ENCODE assay signal across 8 cellular contexts in the genomic region with DNA sequence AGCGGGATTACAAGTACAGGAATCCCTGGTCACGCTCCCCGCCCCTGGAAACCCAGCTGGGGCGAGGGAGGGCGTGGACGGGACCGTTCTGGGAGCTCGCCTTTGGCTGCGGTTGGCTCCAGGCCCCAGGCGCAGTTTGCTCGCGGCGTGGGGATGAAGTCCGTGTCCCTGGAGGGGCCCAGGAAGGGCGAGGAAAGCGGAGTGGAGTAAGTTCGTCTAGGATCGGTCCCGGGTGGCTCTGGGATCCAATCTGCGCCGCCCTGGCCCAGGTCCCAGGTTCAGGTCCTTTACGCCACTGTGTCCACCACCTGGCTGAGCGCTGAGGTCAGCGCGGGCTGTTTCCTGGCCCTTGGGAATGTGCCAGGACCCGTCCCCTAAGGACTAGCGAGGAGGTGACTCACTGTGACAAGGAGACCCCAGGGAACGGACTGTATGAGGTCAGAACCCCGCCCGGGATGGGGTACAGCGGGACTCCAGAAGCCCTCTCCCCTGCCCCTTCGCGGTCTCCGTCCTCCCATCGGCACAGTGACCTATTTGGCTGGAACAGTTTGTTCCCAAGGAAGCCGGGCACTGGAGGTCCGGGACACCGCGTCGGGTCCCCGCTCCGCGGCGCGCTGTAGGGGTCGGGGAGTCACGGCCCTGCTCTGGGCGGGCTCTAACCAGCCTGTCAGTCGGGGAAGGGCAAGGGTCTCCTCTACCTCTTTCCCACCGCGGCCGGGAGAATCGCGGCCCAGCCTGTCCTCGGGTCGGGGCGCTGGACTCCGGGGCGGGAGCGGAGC. TPM values are rescaled to one million over a fixed set of nuclear protein-coding genes. Genes with fewer than 3 reads are reported as not detected.
DNase-seq lines count a peak whose midpoint lies in the region; ATAC-seq and TF ChIP-seq lines count a peak whose summit lies in the region.

No MANE protein-coding gene starts in this region.

- H3K36me3 Mint-ChIP-seq in activated T-cell treated with anti-CD3 and anti-CD28 coated beads, Interleukin-2, amount 50 U/mL, for 72 hours (ENCODE audit: insufficient read depth in 2 of 2) = peaks cover 4 to 5% of the 10 kb centered on the region in 2 donors
- peaks cover 11% of the 10 kb centered on the region for H3K36me3 Mint-ChIP-seq in nephron progenitor cell (ENCODE audit: low read depth)

- TF ChIP-seq CTCF in NB4 (IDR thresholded peaks at IDR 0.05; ENCODE audit: low read depth, low read length) = no peak
- TF ChIP-seq CTCF in fibroblast of pulmonary artery (IDR thresholded peaks at IDR 0.05; ENCODE audit: low read length, missing control alignments) = no peak
- TF ChIP-seq CTCF in nephron progenitor cell (IDR thresholded peaks at IDR 0.05) = no peak

- no peak for TF ChIP-seq POLR2A in NB4 (IDR thresholded peaks at IDR 0.05; ENCODE audit: extremely low read depth, insufficient read length)

- H3K4me3 Mint-ChIP-seq in activated T-cell treated with anti-CD3 and anti-CD28 coated beads, Interleukin-2, amount 50 U/mL, for 72 hours = peak overlapping the region; percentile 87 to 96
- H3K4me3 Mint-ChIP-seq in nephron progenitor cell = peak overlapping the region; percentile 96

- DNase-seq in GM03348 (ENCODE audit: low spot score) = peak; percentile 61
- peak; percentile 80 for DNase-seq in NB4 (ENCODE audit: low read depth)
- DNase-seq in activated T-cell treated with anti-CD3 and anti-CD28 coated beads, Interleukin-2, amount 50 U/mL, for 72 hours = peak; percentile 28 to 50
- DNase-seq in fibroblast of pulmonary artery (ENCODE audit: low read depth) = peak; percentile 68
- DNase-seq in nephron progenitor cell = peak; percentile 60
- no peak for DNase-seq in inferior parietal cortex (ENCODE audit: extremely low spot score)
- no peak for DNase-seq in OCI-M2 (lab: John Stamatoyannopoulos, UW; ENCODE audit: unreplicated experiment)

- peak overlapping the region; percentile 77 for H3K27ac Mint-ChIP-seq in activated T-cell treated with anti-CD3 and anti-CD28 coated beads, Interleukin-2, amount 50 U/mL, for 72 hours
- peak overlapping the region; percentile 42 for H3K27ac Mint-ChIP-seq in nephron progenitor cell

- peak in 1 of 2 donors; percentile 6 for ATAC-seq in activated T-cell treated with anti-CD3 and anti-CD28 coated beads, Interleukin-2, amount 50 U/mL, for 72 hours (replicated peaks in 1 of 2)
- no peak for ATAC-seq in HG03520 (IDR thresholded peaks at IDR 0.05; ENCODE audit: unreplicated experiment)

- H3K9me3 Mint-ChIP-seq in activated T-cell treated with anti-CD3 and anti-CD28 coated beads, Interleukin-2, amount 50 U/mL, for 72 hours = no peaks in the 10 kb centered on the region
- no peaks in the 10 kb centered on the region for H3K9me3 Mint-ChIP-seq in nephron progenitor cell

- peaks cover 8% of the 10 kb centered on the region for H3K27me3 Mint-ChIP-seq in activated T-cell treated with anti-CD3 and anti-CD28 coated beads, Interleukin-2, amount 50 U/mL, for 72 hours (ENCODE audit: low read depth)
- peaks cover 11% of the 10 kb centered on the region for H3K27me3 Mint-ChIP-seq in nephron progenitor cell (ENCODE audit: low read depth, poor library complexity)

- H3K4me3 ChIP-seq in NB4 (ENCODE audit: low read depth, low read length) (peak overlapping the region; percentile 69), fibroblast of pulmonary artery (replicated peaks; ENCODE audit: low read depth, low read length) (peak overlapping the region; percentile 99)

- peaks cover 74% of the 10 kb centered on the region for H3K4me1 Mint-ChIP-seq in activated T-cell treated with anti-CD3 and anti-CD28 coated beads, Interleukin-2, amount 50 U/mL, for 72 hours (ENCODE audit: low read depth)
- peaks cover 65% of the 10 kb centered on the region for H3K4me1 Mint-ChIP-seq in nephron progenitor cell

RNA-seq across cellular contexts. Expression of a gene that starts 0.7 kb away (rescaled TPM):
- total RNA-seq in activated T-cell treated with anti-CD3 and anti-CD28 coated beads, Interleukin-2, amount 50 U/mL, for 72 hours = 10 to 100 TPM; 59.9 to 60.4 TPM

RNA-seq across cellular contexts. Expression of a gene that starts 18.4 kb away (rescaled TPM):
- total RNA-seq in activated T-cell treated with anti-CD3 and anti-CD28 coated beads, Interleukin-2, amount 50 U/mL, for 72 hours = under 1 TPM; 0.05 to 0.09 TPM

Comparison
In these comparisons a context has a peak if more than half of its experiments do, and no peak if none do; other contexts are left out.
1. DNase-seq: peak in GM03348 (single experiment), NB4 (single experiment), activated T-cell treated with anti-CD3 and anti-CD28 coated beads, Interleukin-2, amount 50 U/mL, for 72 hours (2 of 2), fibroblast of pulmonary artery (single experiment) and nephron progenitor cell (single experiment); none in inferior parietal cortex (single experiment) and OCI-M2 (single experiment).